ENCODE assay signal across 10 cellular contexts in the genomic region with DNA sequence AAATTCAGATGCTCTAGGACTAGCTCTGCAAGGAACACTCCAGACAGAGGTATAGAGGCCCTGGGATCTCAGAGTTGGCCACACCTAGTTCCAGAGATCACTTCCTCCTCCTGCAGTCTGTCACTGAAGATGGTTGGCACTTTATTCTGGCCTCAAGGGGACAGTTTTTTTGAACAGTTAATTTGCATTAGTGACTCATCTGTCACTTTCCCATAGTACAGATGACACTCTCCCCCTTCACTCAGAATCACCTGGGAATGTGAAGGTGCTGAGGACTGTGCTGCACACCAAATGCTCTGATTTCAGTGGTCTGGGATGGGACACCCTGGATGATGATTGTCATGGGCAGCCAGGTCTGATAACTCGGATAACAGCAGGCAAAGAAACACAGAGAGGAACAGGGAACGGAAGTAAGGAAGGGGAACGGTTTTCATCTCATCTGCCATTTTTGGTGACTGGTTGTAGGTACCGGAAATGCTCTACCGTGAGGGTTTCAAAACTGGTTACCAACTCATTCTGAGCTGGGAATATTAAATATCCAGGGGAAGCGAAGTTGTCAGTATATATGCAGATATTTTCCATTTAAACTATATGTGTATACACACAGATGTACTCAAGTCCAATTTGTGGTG.
DNase-seq lines count a peak whose midpoint lies in the region; ATAC-seq, FAIRE-seq and TF ChIP-seq lines count a peak whose summit lies in the region.
"Had no signal": no experiment of that assay in that cellular context is flagged by ENCODE, and none has a peak within 500 bp of the region (broad histone marks: within the 10 kb centered on the region; RNA-seq: fewer than 3 reads in every experiment).

No MANE protein-coding gene starts in this region.

- H3K4me1 Mint-ChIP-seq in brain (peaks cover 59% of the 10 kb centered on the region), nephron progenitor cell (peaks cover 31% of the 10 kb centered on the region)

- no peaks in the 10 kb centered on the region for H3K36me3 ChIP-seq in H7 (replicated peaks; ENCODE audit: control insufficient read depth, insufficient read depth, low read length)

- H3K9me3 Mint-ChIP-seq in brain: no peaks in the 10 kb centered on the region
- H3K9me3 Mint-ChIP-seq in nephron progenitor cell: no peaks in the 10 kb centered on the region

- H3K4me3 ChIP-seq in H7 (ENCODE audit: insufficient read depth, low read depth, low read length): no peak overlapping the region

- peak overlapping the region in 2 of 5 experiments; percentile 78 to 81 for H3K27ac Mint-ChIP-seq in brain
- no peak overlapping the region for H3K27ac Mint-ChIP-seq in nephron progenitor cell

- H3K36me3 Mint-ChIP-seq in brain: no peaks in the 10 kb centered on the region
- H3K36me3 Mint-ChIP-seq in nephron progenitor cell (ENCODE audit: low read depth): no peaks in the 10 kb centered on the region

- TF ChIP-seq CTCF in brain (conservative IDR thresholded peaks at IDR 0.05): no peak
- TF ChIP-seq CTCF in nephron progenitor cell (IDR thresholded peaks at IDR 0.05): no peak

- H3K4me3 Mint-ChIP-seq in brain (peak overlapping the region in 3 of 5 experiments; percentile 21 to 44 (median 28)), nephron progenitor cell (no peak overlapping the region)

- peak; percentile 95 for FAIRE-seq in GM18507 (lab: Jason Lieb, UNC)

- no peaks in the 10 kb centered on the region for H3K27me3 ChIP-seq in H7 (ENCODE audit: control insufficient read depth, insufficient read depth, low read length)

- H3K27me3 Mint-ChIP-seq in brain (no peaks in the 10 kb centered on the region), nephron progenitor cell (ENCODE audit: low read depth, poor library complexity) (peaks cover 4% of the 10 kb centered on the region)

- ATAC-seq in GM21367 (IDR thresholded peaks at IDR 0.05; ENCODE audit: unreplicated experiment) (peak; percentile 96), HG03175 (IDR thresholded peaks at IDR 0.05; ENCODE audit: unreplicated experiment) (peak; percentile 92)

- DNase-seq in GM18507 (ENCODE audit: extremely low spot score, insufficient read length, low read depth): peak; percentile 37
- DNase-seq in H7: no peak
- DNase-seq in hippocampal formation (lab: John Stamatoyannopoulos, UW): no peak
- DNase-seq in NCI-H2081 treated with DMSO at 0.1 percent for 48 hours (lab: John Stamatoyannopoulos, UW): no peak
- DNase-seq in nephron progenitor cell: no peak
- DNase-seq: effector memory CD4-positive, alpha-beta T cell; NCI-H2107 had no signal
